ENCODE assay signal across 24 cellular contexts in the genomic region with DNA sequence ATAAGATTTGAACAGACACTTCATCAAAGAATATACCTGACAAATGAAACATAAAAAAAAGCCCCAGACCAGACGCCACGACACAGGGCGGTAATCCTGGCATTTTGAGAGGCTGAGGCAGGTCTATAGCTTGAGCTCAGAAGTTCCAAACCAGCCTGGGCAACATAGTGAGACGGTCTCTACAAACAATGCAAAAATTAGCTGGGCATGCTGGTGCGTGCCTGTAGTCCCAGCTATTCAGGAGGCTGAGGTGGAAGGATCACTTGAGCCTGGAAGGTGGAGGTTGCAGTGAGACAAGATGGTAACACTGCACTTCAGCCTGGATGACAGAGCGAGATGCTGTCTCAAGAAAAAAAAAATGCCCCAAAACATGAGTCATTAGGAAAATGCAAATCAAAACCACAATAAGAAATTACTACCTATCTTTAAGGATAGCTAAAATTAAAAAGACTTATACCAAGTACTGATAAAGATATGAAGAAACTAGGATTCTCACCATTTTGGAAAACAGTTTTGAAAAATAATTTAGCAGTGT.
DNase-seq lines count a peak whose midpoint lies in the region; ATAC-seq and TF ChIP-seq lines count a peak whose summit lies in the region.
"Had no signal": no experiment of that assay in that cellular context is flagged by ENCODE, and none has a peak within 500 bp of the region (broad histone marks: within the 10 kb centered on the region; RNA-seq: fewer than 3 reads in every experiment).

No MANE protein-coding gene starts in this region.

- ATAC-seq in activated T-cell treated with anti-CD3 and anti-CD28 coated beads, Interleukin-2, amount 50 U/mL, for 4 hours, result peak; percentile 34 to 58
- ATAC-seq in GM23338 (no peak), T-helper 17 cell (no peak)
- ATAC-seq: A549, Panc1 had no signal

- H3K27ac ChIP-seq in GM23338 (ENCODE audit: low read depth), result no peak overlapping the region
- H3K27ac ChIP-seq in colonic mucosa, result no peak overlapping the region
- H3K27ac ChIP-seq: A549 had no signal

- no peak overlapping the region for H3K27ac Mint-ChIP-seq in activated T-cell treated with anti-CD3 and anti-CD28 coated beads, Interleukin-2, amount 50 U/mL, for 24 hours
- H3K27ac Mint-ChIP-seq in GM23338 (no peak overlapping the region), T-helper 17 cell (no peak overlapping the region)
- H3K27ac Mint-ChIP-seq: B cell, CD14-positive monocyte, H9, HFFc6 had no signal

- DNase-seq in activated T-cell treated with anti-CD3 and anti-CD28 coated beads, Interleukin-2, amount 50 U/mL, for 4 hours, result no peak
- no peak for DNase-seq in activated T-cell treated with anti-CD3 and anti-CD28 coated beads, Interleukin-2, amount 50 U/mL, for 24 hours
- DNase-seq in ELR (ENCODE audit: low read depth) (peak; percentile 6), GM23338 (ENCODE audit: low spot score) (no peak), epithelial cell of esophagus (ENCODE audit: low read depth) (peak; percentile 5), colonic mucosa (no peak), T-helper 17 cell (no peak), NCI-H128 (lab: John Stamatoyannopoulos, UW; ENCODE audit: unreplicated experiment) (no peak)
- DNase-seq: DMS53, GF-D8, H9, HFFc6, MM.1S, NCI-H1092, NCI-H1436 treated with DMSO at 0.1 percent for 48 hours, NCI-H1930, NCI-H226, NCI-H524, NCI-H774, SIG-M5 had no signal

- H3K9me3 ChIP-seq in colonic mucosa (no peaks in the 10 kb centered on the region), T-helper 17 cell (ENCODE audit: control insufficient read depth, low read length, poor library complexity, severe bottlenecking) (no peaks in the 10 kb centered on the region)
- H3K9me3 ChIP-seq: A549 had no signal

- H3K4me3 Mint-ChIP-seq in activated T-cell treated with anti-CD3 and anti-CD28 coated beads, Interleukin-2, amount 50 U/mL, for 4 hours, result no peak overlapping the region
- H3K4me3 Mint-ChIP-seq in activated T-cell treated with anti-CD3 and anti-CD28 coated beads, Interleukin-2, amount 50 U/mL, for 24 hours, result no peak overlapping the region
- H3K4me3 Mint-ChIP-seq in GM23338 (no peak overlapping the region), T-helper 17 cell (no peak overlapping the region)
- H3K4me3 Mint-ChIP-seq: B cell, CD14-positive monocyte, H9, HFFc6 had no signal

- H3K36me3 ChIP-seq in GM23338 (ENCODE audit: insufficient read depth) (no peaks in the 10 kb centered on the region), colonic mucosa (no peaks in the 10 kb centered on the region)

- no peaks in the 10 kb centered on the region for H3K4me1 Mint-ChIP-seq in activated T-cell treated with anti-CD3 and anti-CD28 coated beads, Interleukin-2, amount 50 U/mL, for 4 hours (ENCODE audit: low read depth)
- peaks cover 12% of the 10 kb centered on the region for H3K4me1 Mint-ChIP-seq in activated T-cell treated with anti-CD3 and anti-CD28 coated beads, Interleukin-2, amount 50 U/mL, for 24 hours (ENCODE audit: low read depth)
- no peaks in the 10 kb centered on the region for H3K4me1 Mint-ChIP-seq in GM23338
- H3K4me1 Mint-ChIP-seq in T-helper 17 cell, result no peaks in the 10 kb centered on the region
- H3K4me1 Mint-ChIP-seq: B cell, CD14-positive monocyte, H9 had no signal

- no peaks in the 10 kb centered on the region for H3K9me2 ChIP-seq in GM23338 (ENCODE audit: insufficient read depth)

- no peak for TF ChIP-seq CTCF in GM23338 (conservative IDR thresholded peaks at IDR 0.05; ENCODE audit: low read depth in 2 of 2)
- no peak for TF ChIP-seq CTCF in epithelial cell of esophagus (IDR thresholded peaks at IDR 0.05; ENCODE audit: insufficient read depth, low read depth, low read length, missing control alignments)
- TF ChIP-seq CTCF in colonic mucosa (IDR thresholded peaks at IDR 0.05), result no peak

- no peaks in the 10 kb centered on the region for H3K36me3 Mint-ChIP-seq in activated T-cell treated with anti-CD3 and anti-CD28 coated beads, Interleukin-2, amount 50 U/mL, for 4 hours (ENCODE audit: insufficient read depth)
- no peaks in the 10 kb centered on the region for H3K36me3 Mint-ChIP-seq in activated T-cell treated with anti-CD3 and anti-CD28 coated beads, Interleukin-2, amount 50 U/mL, for 24 hours (ENCODE audit: low read depth)
- peaks cover 2% of the 10 kb centered on the region; the same call in 1 of the 3 replicates for H3K36me3 Mint-ChIP-seq in GM23338 (ENCODE audit: low read depth)
- H3K36me3 Mint-ChIP-seq in T-helper 17 cell (ENCODE audit: low read depth), result no peaks in the 10 kb centered on the region
- H3K36me3 Mint-ChIP-seq: CD14-positive monocyte had no signal

- H3K9ac ChIP-seq in colonic mucosa (ENCODE audit: low read depth in 2 of 2, low read length in 2 of 2), result no peak overlapping the region

- H3K4me1 ChIP-seq in GM23338 (ENCODE audit: insufficient read depth), result no peaks in the 10 kb centered on the region
- no peaks in the 10 kb centered on the region for H3K4me1 ChIP-seq in colonic mucosa
- H3K4me1 ChIP-seq: A549 had no signal

- H3K4me2 ChIP-seq in GM23338, result no peak overlapping the region
- H3K4me2 ChIP-seq: A549 had no signal

- no peaks in the 10 kb centered on the region for H3K79me2 ChIP-seq in GM23338 (replicated peaks; ENCODE audit: insufficient read depth)

- no peak overlapping the region for H3K4me3 ChIP-seq in GM23338
- no peak overlapping the region for H3K4me3 ChIP-seq in epithelial cell of esophagus (ENCODE audit: low read length)
- H3K4me3 ChIP-seq in colonic mucosa, result no peak overlapping the region
- H3K4me3 ChIP-seq: A549 had no signal

- peaks cover 3% of the 10 kb centered on the region for H3K27me3 Mint-ChIP-seq in activated T-cell treated with anti-CD3 and anti-CD28 coated beads, Interleukin-2, amount 50 U/mL, for 4 hours (ENCODE audit: low read depth)
- H3K27me3 Mint-ChIP-seq in activated T-cell treated with anti-CD3 and anti-CD28 coated beads, Interleukin-2, amount 50 U/mL, for 24 hours, result peaks cover 17% of the 10 kb centered on the region
- no peaks in the 10 kb centered on the region for H3K27me3 Mint-ChIP-seq in GM23338 (ENCODE audit: insufficient read depth, low read depth, poor library complexity)
- H3K27me3 Mint-ChIP-seq in T-helper 17 cell, result peaks cover 8% of the 10 kb centered on the region

- H3K27me3 ChIP-seq in GM23338 (ENCODE audit: insufficient read depth), result no peaks in the 10 kb centered on the region
- no peaks in the 10 kb centered on the region for H3K27me3 ChIP-seq in colonic mucosa

- intact Hi-C loops in colonic mucosa (cut with DNase I), result no loop called here

- H3F3A ChIP-seq in GM23338 (replicated peaks; ENCODE audit: low read depth), result no peaks in the 10 kb centered on the region

- H2AFZ ChIP-seq in GM23338, result peak overlapping the region; percentile 43; the same call in 1 of the 2 replicates

- H3K9me3 Mint-ChIP-seq in activated T-cell treated with anti-CD3 and anti-CD28 coated beads, Interleukin-2, amount 50 U/mL, for 4 hours, result peaks cover 6% of the 10 kb centered on the region
- H3K9me3 Mint-ChIP-seq in activated T-cell treated with anti-CD3 and anti-CD28 coated beads, Interleukin-2, amount 50 U/mL, for 24 hours, result peaks cover 8% of the 10 kb centered on the region
- H3K9me3 Mint-ChIP-seq in GM23338, result peaks cover 11% of the 10 kb centered on the region; the same call in 2 of the 3 replicates
- H3K9me3 Mint-ChIP-seq: HFFc6 had no signal

- no peaks in the 10 kb centered on the region for H4K20me1 ChIP-seq in GM23338 (replicated peaks; ENCODE audit: insufficient read depth)

TF ChIP-seq in GM23338, 12 proteins besides CTCF, POLR2A, EP300 and RAD21 (continues in another document):
- no peak for TF ChIP-seq EZH2 (IDR thresholded peaks at IDR 0.05; ENCODE audit: low read depth, unreplicated experiment)

Comparison
In these comparisons a context has a peak if more than half of its experiments do, and no peak if none do; other contexts are left out.
1. ATAC-seq: peak in activated T-cell treated with anti-CD3 and anti-CD28 coated beads, Interleukin-2, amount 50 U/mL, for 4 hours (2 of 2); none in GM23338 (single experiment) and T-helper 17 cell (single experiment).
2. DNase-seq: peak in ELR (single experiment) and epithelial cell of esophagus (single experiment); none in activated T-cell treated with anti-CD3 and anti-CD28 coated beads, Interleukin-2, amount 50 U/mL, for 4 hours (single experiment), activated T-cell treated with anti-CD3 and anti-CD28 coated beads, Interleukin-2, amount 50 U/mL, for 24 hours (single experiment), GM23338 (single experiment), colonic mucosa (single experiment), T-helper 17 cell (0 of 3) and NCI-H128 (single experiment).